Comparison of ENCODE assay signal across 9 cellular contexts in genomic region chr6:16730720-16731502, GRCh38. TPM values are rescaled to one million over a fixed set of nuclear protein-coding genes. Genes with fewer than 3 reads are reported as not detected.
DNase-seq lines count a peak whose midpoint lies in the region; TF ChIP-seq lines count a peak whose summit lies in the region.
"Had no signal": no experiment of that assay in that cellular context is flagged by ENCODE, and none has a peak within 500 bp of the region (broad histone marks: within the 10 kb centered on the region; RNA-seq: fewer than 3 reads in every experiment).

No MANE protein-coding gene starts in this region.

- H3K9me3 Mint-ChIP-seq in activated T-helper 1 cell treated with anti-CD3 and anti-CD28 coated beads, Interleukin-12 subunit alpha, Interleukin-12 subunit beta, Interleukin-2, Interleukin-4 antibody, amounts not matched to agents 30 ng/mL and 10 ng/mL and 1 ng/mL, durations not matched to agents 14 hours and 24 hours and 36 hours, result no peaks in the 10 kb centered on the region
- H3K9me3 Mint-ChIP-seq in nephron, result no peaks in the 10 kb centered on the region

- no peaks in the 10 kb centered on the region for H3K27me3 Mint-ChIP-seq in activated T-helper 1 cell treated with anti-CD3 and anti-CD28 coated beads, Interleukin-12 subunit alpha, Interleukin-12 subunit beta, Interleukin-2, Interleukin-4 antibody, amounts not matched to agents 30 ng/mL and 10 ng/mL and 1 ng/mL, durations not matched to agents 14 hours and 24 hours and 36 hours (ENCODE audit: insufficient read depth)
- H3K27me3 Mint-ChIP-seq in nephron (ENCODE audit: low read depth), result no peaks in the 10 kb centered on the region

- in situ Hi-C loops in Caki2 (cut with HindIII; ENCODE audit: low pct_unique_long_range_greater_than_20kb, low sequenced_read_pairs), result no loop called here

- H3K36me3 Mint-ChIP-seq in activated T-helper 1 cell treated with anti-CD3 and anti-CD28 coated beads, Interleukin-12 subunit alpha, Interleukin-12 subunit beta, Interleukin-2, Interleukin-4 antibody, amounts not matched to agents 30 ng/mL and 10 ng/mL and 1 ng/mL, durations not matched to agents 14 hours and 24 hours and 36 hours (ENCODE audit: low read depth), result peaks cover 28% of the 10 kb centered on the region
- peaks cover 6% of the 10 kb centered on the region for H3K36me3 Mint-ChIP-seq in nephron (ENCODE audit: low read depth)

- peak overlapping the region; percentile 62 for H3K4me3 Mint-ChIP-seq in activated T-helper 1 cell treated with anti-CD3 and anti-CD28 coated beads, Interleukin-12 subunit alpha, Interleukin-12 subunit beta, Interleukin-2, Interleukin-4 antibody, amounts not matched to agents 30 ng/mL and 10 ng/mL and 1 ng/mL, durations not matched to agents 14 hours and 24 hours and 36 hours
- H3K4me3 Mint-ChIP-seq in nephron, result peak overlapping the region in 1 of 3 experiments; percentile 9

- intact Hi-C loops in activated T-helper 1 cell treated with anti-CD3 and anti-CD28 coated beads, Interleukin-12 subunit alpha, Interleukin-12 subunit beta, Interleukin-2, Interleukin-4 antibody, amounts not matched to agents 30 ng/mL and 10 ng/mL and 1 ng/mL, durations not matched to agents 14 hours and 24 hours and 36 hours (cut with micrococcal nuclease), result loop anchor here (1.0 kb wide), 7 partner anchors 10 to 411 kb away; no protein-coding TSS in a partner anchor

- peaks cover 75% of the 10 kb centered on the region for H3K4me1 Mint-ChIP-seq in activated T-helper 1 cell treated with anti-CD3 and anti-CD28 coated beads, Interleukin-12 subunit alpha, Interleukin-12 subunit beta, Interleukin-2, Interleukin-4 antibody, amounts not matched to agents 30 ng/mL and 10 ng/mL and 1 ng/mL, durations not matched to agents 14 hours and 24 hours and 36 hours (ENCODE audit: low read depth)
- H3K4me1 Mint-ChIP-seq in nephron, result peaks cover 42% of the 10 kb centered on the region

- no peak for TF ChIP-seq CTCF in nephron (IDR thresholded peaks at IDR 0.05; ENCODE audit: unreplicated experiment in 3 of 3)

- peak overlapping the region; percentile 89 for H3K27ac Mint-ChIP-seq in activated T-helper 1 cell treated with anti-CD3 and anti-CD28 coated beads, Interleukin-12 subunit alpha, Interleukin-12 subunit beta, Interleukin-2, Interleukin-4 antibody, amounts not matched to agents 30 ng/mL and 10 ng/mL and 1 ng/mL, durations not matched to agents 14 hours and 24 hours and 36 hours
- H3K27ac Mint-ChIP-seq in nephron, result peak overlapping the region; percentile 13 to 64 (median 53)

- DNase-seq in Caki2 (ENCODE audit: low read depth) (peak; percentile 34), HT-29 (ENCODE audit: low spot score) (peak; percentile 31), GOT3 (lab: John Stamatoyannopoulos, UW) (no peak), kidney glomerular epithelial cell (lab: John Stamatoyannopoulos, UW) (no peak), DMS79 (lab: John Stamatoyannopoulos, UW) (no peak)
- no peak for DNase-seq in activated T-helper 1 cell treated with anti-CD3 and anti-CD28 coated beads, Interleukin-12 subunit alpha, Interleukin-12 subunit beta, Interleukin-2, Interleukin-4 antibody, amounts not matched to agents 30 ng/mL and 10 ng/mL and 1 ng/mL, durations not matched to agents 14 hours and 24 hours and 36 hours (ENCODE audit: low spot score)
- DNase-seq: NCI-H510A, nucleus accumbens had no signal

RNA-seq across cellular contexts. Expression of gene ATXN1, which starts 30.3 kb away (rescaled TPM):
- total RNA-seq in Caki2 (2014; rRNA removed; shearing (Covaris generic); ENCODE audit: low replicate concordance), result 18.7 and 23.8 TPM in 2 replicates
- 33.2 and 39.1 TPM in 2 replicates for total RNA-seq in HT-29 (2014; rRNA removed; shearing (Covaris generic))
- 107 and 109 TPM in 2 replicates for total RNA-seq in activated T-helper 1 cell treated with anti-CD3 and anti-CD28 coated beads, Interleukin-12 subunit alpha, Interleukin-12 subunit beta, Interleukin-2, Interleukin-4 antibody, amounts not matched to agents 30 ng/mL and 10 ng/mL and 1 ng/mL, durations not matched to agents 14 hours and 24 hours and 36 hours

Comparison
In these comparisons a context has a peak if more than half of its experiments do, and no peak if none do; other contexts are left out.
1. DNase-seq: peak in Caki2 (single experiment) and HT-29 (single experiment); none in activated T-helper 1 cell treated with anti-CD3 and anti-CD28 coated beads, Interleukin-12 subunit alpha, Interleukin-12 subunit beta, Interleukin-2, Interleukin-4 antibody, amounts not matched to agents 30 ng/mL and 10 ng/mL and 1 ng/mL, durations not matched to agents 14 hours and 24 hours and 36 hours (single experiment), GOT3 (single experiment), kidney glomerular epithelial cell (single experiment) and DMS79 (single experiment).